Comparison of ENCODE assay signal across 8 cellular contexts in the genomic region with DNA sequence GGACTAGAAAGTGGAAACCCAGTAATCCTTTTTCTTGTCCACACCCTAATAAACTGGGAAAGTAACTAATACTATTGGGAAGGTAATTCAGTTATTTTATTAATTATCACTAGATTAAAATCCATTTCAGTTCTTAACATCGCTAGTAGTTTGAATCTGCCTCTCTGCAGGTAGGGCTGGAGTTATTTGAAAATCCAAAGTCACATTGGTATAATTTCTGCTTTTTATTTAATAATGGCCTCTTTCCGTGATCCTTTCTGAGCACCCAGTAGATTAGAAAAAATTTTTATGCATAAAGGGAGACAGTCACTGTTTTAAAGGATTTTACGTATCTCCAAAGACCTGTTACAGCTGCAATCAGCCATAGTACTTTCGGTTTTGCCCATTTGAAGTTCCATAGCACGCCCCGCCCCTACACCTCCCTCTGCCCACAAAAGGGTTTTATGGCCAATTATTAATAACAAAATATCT. TPM values are rescaled to one million over a fixed set of nuclear protein-coding genes. Genes with fewer than 3 reads are reported as not detected.
DNase-seq lines count a peak whose midpoint lies in the region; ATAC-seq and TF ChIP-seq lines count a peak whose summit lies in the region.

No MANE protein-coding gene starts in this region.

- H3K9me3 ChIP-seq in OCI-LY1 (ENCODE audit: low read length): no peaks in the 10 kb centered on the region

- peaks cover 50% of the 10 kb centered on the region for H3K36me3 ChIP-seq in OCI-LY1 (ENCODE audit: insufficient read depth, low read length)

- no peaks in the 10 kb centered on the region for H3K27me3 ChIP-seq in OCI-LY1 (ENCODE audit: insufficient read depth, low read length)

- H3K9ac ChIP-seq in OCI-LY1 (ENCODE audit: low read length): peak overlapping the region; percentile 65

- ATAC-seq in GM19395 (IDR thresholded peaks at IDR 0.05; ENCODE audit: unreplicated experiment) (peak; percentile 64), HG03442 (IDR thresholded peaks at IDR 0.05; ENCODE audit: unreplicated experiment) (peak; percentile 47)

- H3K27ac ChIP-seq in OCI-LY1 (ENCODE audit: low read depth, low read length, poor library complexity, severe bottlenecking): peak overlapping the region; percentile 21

- H3K4me1 ChIP-seq in OCI-LY1 (ENCODE audit: insufficient read depth, low read length, severe bottlenecking): peaks cover 20% of the 10 kb centered on the region

- peaks cover 6% of the 10 kb centered on the region; the same call in 1 of the 2 replicates for H3F3A ChIP-seq in OCI-LY1 (ENCODE audit: insufficient read depth, low read length)

- H3K79me2 ChIP-seq in OCI-LY1 (ENCODE audit: insufficient read depth, low read length): peaks cover 17% of the 10 kb centered on the region

- peak overlapping the region; percentile 85 for H3K4me3 ChIP-seq in OCI-LY1 (ENCODE audit: low read depth, low read length, poor library complexity, severe bottlenecking)

- H3K9me2 ChIP-seq in OCI-LY1 (ENCODE audit: low read depth, low read length): no peaks in the 10 kb centered on the region

- DNase-seq in COR-L47 (lab: John Stamatoyannopoulos, UW): peak; percentile 24
- peak; percentile 85 for DNase-seq in activated effector memory CD4-positive, alpha-beta T cell treated with anti-CD3 and anti-CD28 coated beads, Interleukin-2, amount 50 U/mL, for 16 hours
- peak; percentile 33 for DNase-seq in foreskin melanocyte
- peak; percentile 31 for DNase-seq in non-pigmented ciliary epithelial cell (ENCODE audit: low read depth)
- no peak for DNase-seq in ureter (ENCODE audit: low spot score)

- H4K20me1 ChIP-seq in OCI-LY1 (ENCODE audit: insufficient read depth, low read length): no peaks in the 10 kb centered on the region

- TF ChIP-seq CTCF in OCI-LY1 (IDR thresholded peaks at IDR 0.05; ENCODE audit: low read length): no peak

- peak overlapping the region; percentile 12; the same call in 1 of the 2 replicates for H2AFZ ChIP-seq in OCI-LY1 (ENCODE audit: low read length)

- H3K4me2 ChIP-seq in OCI-LY1 (ENCODE audit: low read length): peak overlapping the region; percentile 79

RNA-seq across cellular contexts. Expression of gene COPB1, which starts 0.6 kb away (rescaled TPM):
- 87.2 TPM for total RNA-seq in ureter

RNA-seq across cellular contexts. Expression of gene PSMA1, which starts 20.0 kb away (rescaled TPM):
- total RNA-seq in ureter: 138 TPM
